In the genomic region with DNA sequence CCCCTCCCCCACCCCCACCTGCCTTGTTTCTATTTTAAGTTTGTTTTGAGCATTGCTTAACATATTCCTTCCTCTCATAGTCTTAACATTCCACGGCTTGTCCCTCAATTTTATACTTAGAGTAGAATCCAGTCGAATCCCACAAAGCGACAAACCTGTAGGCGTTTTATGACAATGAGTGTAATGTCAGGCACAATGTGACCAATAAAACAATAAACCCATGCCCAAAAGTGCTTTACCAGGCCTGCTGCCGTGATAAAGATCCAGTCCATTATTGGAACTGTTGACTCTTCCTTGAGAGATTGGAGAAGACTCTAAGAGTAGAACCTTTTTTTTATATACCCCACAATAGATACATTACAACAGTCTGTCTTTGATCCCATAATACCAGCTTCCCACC, we compare ENCODE assay signal across 2 cellular contexts.
TF ChIP-seq lines count a peak whose summit lies in the region.

No MANE protein-coding gene starts in this region.

TF ChIP-seq in GM23338, 12 proteins besides CTCF, POLR2A, EP300 and RAD21 (continues in another document):
- TF ChIP-seq, protein P1, sequence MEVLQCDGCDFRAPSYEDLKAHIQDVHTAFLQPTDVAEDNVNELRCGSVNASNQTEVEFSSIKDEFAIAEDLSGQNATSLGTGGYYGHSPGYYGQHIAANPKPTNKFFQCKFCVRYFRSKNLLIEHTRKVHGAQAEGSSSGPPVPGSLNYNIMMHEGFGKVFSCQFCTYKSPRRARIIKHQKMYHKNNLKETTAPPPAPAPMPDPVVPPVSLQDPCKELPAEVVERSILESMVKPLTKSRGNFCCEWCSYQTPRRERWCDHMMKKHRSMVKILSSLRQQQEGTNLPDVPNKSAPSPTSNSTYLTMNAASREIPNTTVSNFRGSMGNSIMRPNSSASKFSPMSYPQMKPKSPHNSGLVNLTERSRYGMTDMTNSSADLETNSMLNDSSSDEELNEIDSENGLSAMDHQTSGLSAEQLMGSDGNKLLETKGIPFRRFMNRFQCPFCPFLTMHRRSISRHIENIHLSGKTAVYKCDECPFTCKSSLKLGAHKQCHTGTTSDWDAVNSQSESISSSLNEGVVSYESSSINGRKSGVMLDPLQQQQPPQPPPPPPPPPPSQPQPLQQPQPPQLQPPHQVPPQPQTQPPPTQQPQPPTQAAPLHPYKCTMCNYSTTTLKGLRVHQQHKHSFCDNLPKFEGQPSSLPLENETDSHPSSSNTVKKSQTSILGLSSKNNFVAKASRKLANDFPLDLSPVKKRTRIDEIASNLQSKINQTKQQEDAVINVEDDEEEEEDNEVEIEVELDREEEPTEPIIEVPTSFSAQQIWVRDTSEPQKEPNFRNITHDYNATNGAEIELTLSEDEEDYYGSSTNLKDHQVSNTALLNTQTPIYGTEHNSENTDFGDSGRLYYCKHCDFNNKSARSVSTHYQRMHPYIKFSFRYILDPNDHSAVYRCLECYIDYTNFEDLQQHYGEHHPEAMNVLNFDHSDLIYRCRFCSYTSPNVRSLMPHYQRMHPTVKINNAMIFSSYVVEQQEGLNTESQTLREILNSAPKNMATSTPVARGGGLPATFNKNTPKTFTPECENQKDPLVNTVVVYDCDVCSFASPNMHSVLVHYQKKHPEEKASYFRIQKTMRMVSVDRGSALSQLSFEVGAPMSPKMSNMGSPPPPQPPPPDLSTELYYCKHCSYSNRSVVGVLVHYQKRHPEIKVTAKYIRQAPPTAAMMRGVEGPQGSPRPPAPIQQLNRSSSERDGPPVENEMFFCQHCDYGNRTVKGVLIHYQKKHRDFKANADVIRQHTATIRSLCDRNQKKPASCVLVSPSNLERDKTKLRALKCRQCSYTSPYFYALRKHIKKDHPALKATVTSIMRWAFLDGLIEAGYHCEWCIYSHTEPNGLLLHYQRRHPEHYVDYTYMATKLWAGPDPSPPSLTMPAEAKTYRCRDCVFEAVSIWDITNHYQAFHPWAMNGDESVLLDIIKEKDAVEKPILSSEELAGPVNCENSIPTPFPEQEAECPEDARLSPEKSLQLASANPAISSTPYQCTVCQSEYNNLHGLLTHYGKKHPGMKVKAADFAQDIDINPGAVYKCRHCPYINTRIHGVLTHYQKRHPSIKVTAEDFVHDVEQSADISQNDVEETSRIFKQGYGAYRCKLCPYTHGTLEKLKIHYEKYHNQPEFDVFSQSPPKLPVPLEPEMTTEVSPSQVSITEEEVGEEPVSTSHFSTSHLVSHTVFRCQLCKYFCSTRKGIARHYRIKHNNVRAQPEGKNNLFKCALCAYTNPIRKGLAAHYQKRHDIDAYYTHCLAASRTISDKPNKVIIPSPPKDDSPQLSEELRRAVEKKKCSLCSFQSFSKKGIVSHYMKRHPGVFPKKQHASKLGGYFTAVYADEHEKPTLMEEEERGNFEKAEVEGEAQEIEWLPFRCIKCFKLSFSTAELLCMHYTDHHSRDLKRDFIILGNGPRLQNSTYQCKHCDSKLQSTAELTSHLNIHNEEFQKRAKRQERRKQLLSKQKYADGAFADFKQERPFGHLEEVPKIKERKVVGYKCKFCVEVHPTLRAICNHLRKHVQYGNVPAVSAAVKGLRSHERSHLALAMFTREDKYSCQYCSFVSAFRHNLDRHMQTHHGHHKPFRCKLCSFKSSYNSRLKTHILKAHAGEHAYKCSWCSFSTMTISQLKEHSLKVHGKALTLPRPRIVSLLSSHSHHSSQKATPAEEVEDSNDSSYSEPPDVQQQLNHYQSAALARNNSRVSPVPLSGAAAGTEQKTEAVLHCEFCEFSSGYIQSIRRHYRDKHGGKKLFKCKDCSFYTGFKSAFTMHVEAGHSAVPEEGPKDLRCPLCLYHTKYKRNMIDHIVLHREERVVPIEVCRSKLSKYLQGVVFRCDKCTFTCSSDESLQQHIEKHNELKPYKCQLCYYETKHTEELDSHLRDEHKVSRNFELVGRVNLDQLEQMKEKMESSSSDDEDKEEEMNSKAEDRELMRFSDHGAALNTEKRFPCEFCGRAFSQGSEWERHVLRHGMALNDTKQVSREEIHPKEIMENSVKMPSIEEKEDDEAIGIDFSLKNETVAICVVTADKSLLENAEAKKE (CRISPR knock-in tag; IDR thresholded peaks at IDR 0.05): no peak
- TF ChIP-seq EZH2 (IDR thresholded peaks at IDR 0.05; ENCODE audit: low read depth, unreplicated experiment) (no peak), JUNB (IDR thresholded peaks at IDR 0.05; ENCODE audit: unreplicated experiment) (no peak), NANOG (IDR thresholded peaks at IDR 0.05; ENCODE audit: borderline replicate concordance) (no peak), POLR2AphosphoS5 (IDR thresholded peaks at IDR 0.05; ENCODE audit: low read depth) (no peak), EZH2phosphoT487 (IDR thresholded peaks at IDR 0.05; ENCODE audit: unreplicated experiment) (no peak), CREB1 (CRISPR knock-in tag; IDR thresholded peaks at IDR 0.05; ENCODE audit: low read depth) (no peak), ZNF114 (CRISPR knock-in tag; IDR thresholded peaks at IDR 0.05) (no peak)
- TF ChIP-seq, protein P2, sequence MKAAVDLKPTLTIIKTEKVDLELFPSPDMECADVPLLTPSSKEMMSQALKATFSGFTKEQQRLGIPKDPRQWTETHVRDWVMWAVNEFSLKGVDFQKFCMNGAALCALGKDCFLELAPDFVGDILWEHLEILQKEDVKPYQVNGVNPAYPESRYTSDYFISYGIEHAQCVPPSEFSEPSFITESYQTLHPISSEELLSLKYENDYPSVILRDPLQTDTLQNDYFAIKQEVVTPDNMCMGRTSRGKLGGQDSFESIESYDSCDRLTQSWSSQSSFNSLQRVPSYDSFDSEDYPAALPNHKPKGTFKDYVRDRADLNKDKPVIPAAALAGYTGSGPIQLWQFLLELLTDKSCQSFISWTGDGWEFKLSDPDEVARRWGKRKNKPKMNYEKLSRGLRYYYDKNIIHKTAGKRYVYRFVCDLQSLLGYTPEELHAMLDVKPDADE (IDR thresholded peaks at IDR 0.05): no peak
- TF ChIP-seq, protein P3, sequence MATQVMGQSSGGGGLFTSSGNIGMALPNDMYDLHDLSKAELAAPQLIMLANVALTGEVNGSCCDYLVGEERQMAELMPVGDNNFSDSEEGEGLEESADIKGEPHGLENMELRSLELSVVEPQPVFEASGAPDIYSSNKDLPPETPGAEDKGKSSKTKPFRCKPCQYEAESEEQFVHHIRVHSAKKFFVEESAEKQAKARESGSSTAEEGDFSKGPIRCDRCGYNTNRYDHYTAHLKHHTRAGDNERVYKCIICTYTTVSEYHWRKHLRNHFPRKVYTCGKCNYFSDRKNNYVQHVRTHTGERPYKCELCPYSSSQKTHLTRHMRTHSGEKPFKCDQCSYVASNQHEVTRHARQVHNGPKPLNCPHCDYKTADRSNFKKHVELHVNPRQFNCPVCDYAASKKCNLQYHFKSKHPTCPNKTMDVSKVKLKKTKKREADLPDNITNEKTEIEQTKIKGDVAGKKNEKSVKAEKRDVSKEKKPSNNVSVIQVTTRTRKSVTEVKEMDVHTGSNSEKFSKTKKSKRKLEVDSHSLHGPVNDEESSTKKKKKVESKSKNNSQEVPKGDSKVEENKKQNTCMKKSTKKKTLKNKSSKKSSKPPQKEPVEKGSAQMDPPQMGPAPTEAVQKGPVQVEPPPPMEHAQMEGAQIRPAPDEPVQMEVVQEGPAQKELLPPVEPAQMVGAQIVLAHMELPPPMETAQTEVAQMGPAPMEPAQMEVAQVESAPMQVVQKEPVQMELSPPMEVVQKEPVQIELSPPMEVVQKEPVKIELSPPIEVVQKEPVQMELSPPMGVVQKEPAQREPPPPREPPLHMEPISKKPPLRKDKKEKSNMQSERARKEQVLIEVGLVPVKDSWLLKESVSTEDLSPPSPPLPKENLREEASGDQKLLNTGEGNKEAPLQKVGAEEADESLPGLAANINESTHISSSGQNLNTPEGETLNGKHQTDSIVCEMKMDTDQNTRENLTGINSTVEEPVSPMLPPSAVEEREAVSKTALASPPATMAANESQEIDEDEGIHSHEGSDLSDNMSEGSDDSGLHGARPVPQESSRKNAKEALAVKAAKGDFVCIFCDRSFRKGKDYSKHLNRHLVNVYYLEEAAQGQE (IDR thresholded peaks at IDR 0.05; ENCODE audit: unreplicated experiment): no peak

TF ChIP-seq in SK-N-SH treated with all-trans-retinoic acid at 6 μM for 48 hours, 23 proteins besides CTCF, POLR2A, EP300 and RAD21 (continued from another document):
- TF ChIP-seq, protein P4, sequence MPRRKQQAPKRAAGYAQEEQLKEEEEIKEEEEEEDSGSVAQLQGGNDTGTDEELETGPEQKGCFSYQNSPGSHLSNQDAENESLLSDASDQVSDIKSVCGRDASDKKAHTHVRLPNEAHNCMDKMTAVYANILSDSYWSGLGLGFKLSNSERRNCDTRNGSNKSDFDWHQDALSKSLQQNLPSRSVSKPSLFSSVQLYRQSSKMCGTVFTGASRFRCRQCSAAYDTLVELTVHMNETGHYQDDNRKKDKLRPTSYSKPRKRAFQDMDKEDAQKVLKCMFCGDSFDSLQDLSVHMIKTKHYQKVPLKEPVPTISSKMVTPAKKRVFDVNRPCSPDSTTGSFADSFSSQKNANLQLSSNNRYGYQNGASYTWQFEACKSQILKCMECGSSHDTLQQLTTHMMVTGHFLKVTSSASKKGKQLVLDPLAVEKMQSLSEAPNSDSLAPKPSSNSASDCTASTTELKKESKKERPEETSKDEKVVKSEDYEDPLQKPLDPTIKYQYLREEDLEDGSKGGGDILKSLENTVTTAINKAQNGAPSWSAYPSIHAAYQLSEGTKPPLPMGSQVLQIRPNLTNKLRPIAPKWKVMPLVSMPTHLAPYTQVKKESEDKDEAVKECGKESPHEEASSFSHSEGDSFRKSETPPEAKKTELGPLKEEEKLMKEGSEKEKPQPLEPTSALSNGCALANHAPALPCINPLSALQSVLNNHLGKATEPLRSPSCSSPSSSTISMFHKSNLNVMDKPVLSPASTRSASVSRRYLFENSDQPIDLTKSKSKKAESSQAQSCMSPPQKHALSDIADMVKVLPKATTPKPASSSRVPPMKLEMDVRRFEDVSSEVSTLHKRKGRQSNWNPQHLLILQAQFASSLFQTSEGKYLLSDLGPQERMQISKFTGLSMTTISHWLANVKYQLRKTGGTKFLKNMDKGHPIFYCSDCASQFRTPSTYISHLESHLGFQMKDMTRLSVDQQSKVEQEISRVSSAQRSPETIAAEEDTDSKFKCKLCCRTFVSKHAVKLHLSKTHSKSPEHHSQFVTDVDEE (CRISPR knock-in tag; IDR thresholded peaks at IDR 0.05): no peak
- TF ChIP-seq ZNF70 (CRISPR knock-in tag; IDR thresholded peaks at IDR 0.05): no peak
- TF ChIP-seq ZFP30 (CRISPR knock-in tag; IDR thresholded peaks at IDR 0.05): no peak
- TF ChIP-seq TOX (CRISPR knock-in tag; IDR thresholded peaks at IDR 0.05; ENCODE audit: borderline replicate concordance): no peak
